ENCODE assay signal across 8 cellular contexts in the genomic region with DNA sequence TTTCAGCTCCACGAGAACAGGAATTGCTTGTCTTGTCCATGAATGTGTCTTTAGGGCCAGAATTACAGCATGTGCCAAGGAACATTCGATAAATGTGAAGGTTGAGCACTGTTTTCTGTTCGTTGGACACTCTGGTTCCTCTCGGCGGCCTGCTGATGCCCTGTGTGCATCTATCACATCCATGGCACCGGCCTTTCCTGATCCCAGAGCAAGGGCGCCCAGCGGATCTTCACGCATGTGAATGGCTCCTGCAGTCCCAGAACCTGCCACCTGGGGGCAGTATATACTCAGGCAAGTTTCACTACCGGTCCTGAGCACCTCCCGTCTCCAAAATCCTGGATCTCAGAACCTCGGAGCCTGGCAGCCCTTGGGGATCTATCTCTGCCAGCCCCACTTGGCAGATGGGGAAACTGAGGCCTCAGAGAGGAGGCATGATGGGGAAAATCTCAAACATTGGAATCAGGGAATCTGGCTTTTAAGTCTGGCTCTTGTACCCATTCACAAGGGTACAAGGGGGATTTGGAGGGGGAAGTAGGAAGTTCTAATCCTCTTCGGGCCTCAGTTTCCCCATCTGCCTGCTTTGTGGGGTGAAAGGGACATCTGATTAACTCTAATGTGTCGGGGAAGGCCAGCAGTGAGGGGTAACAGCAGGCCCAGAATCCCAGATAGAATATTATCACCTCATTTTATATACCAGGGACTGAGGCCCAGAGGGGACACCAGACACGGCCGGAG. TPM values are rescaled to one million over a fixed set of nuclear protein-coding genes. Genes with fewer than 3 reads are reported as not detected.
DNase-seq lines count a peak whose midpoint lies in the region; ATAC-seq and TF ChIP-seq lines count a peak whose summit lies in the region.

No MANE protein-coding gene starts in this region.

- H3K4me1 Mint-ChIP-seq in T-helper 17 cell = peaks cover 7% of the 10 kb centered on the region

- H3K4me3 Mint-ChIP-seq in T-helper 17 cell = no peak overlapping the region

- peaks cover 18% of the 10 kb centered on the region for H3K27me3 Mint-ChIP-seq in T-helper 17 cell

- no peaks in the 10 kb centered on the region for H3K9me3 ChIP-seq in T-helper 17 cell (ENCODE audit: control insufficient read depth, low read length, poor library complexity, severe bottlenecking)

- H3K27ac Mint-ChIP-seq in T-helper 17 cell = peak overlapping the region; percentile 84

- TF ChIP-seq CTCF in GM12872 (IDR thresholded peaks at IDR 0.05; ENCODE audit: insufficient read depth, low read depth, low read length) = peak; percentile 97

- H3K36me3 Mint-ChIP-seq in T-helper 17 cell (ENCODE audit: low read depth) = no peaks in the 10 kb centered on the region

- ATAC-seq in T-helper 17 cell (peak; percentile 52), left ventricle myocardium superior (peak; percentile 30), sciatic nerve (peak; percentile 58), HG02623 (IDR thresholded peaks at IDR 0.05; ENCODE audit: unreplicated experiment) (no peak), HG03439 (IDR thresholded peaks at IDR 0.05; ENCODE audit: unreplicated experiment) (no peak)

- intact Hi-C loops in left ventricle myocardium superior (cut with micrococcal nuclease) = loop anchor here (5.0 kb wide), 2 partner anchors 276 to 391 kb away; no protein-coding TSS in a partner anchor
- intact Hi-C loops in sciatic nerve (cut with DNase I) = loop anchor here (2.0 to 5.0 kb wide), 2 partner anchors 274 to 391 kb away; no protein-coding TSS in a partner anchor

- DNase-seq in NCI-H1694 treated with DMSO at 0.1 percent for 48 hours (lab: John Stamatoyannopoulos, UW) (peak; percentile 76), T-helper 17 cell (peak; percentile 74 to 87 (median 81)), amniotic stem cell (lab: John Stamatoyannopoulos, UW) (peak; percentile 61), left ventricle myocardium superior (peak; percentile 95), sciatic nerve (ENCODE audit: low spot score) (peak; percentile 99)

RNA-seq across cellular contexts. Expression of gene CEBPB, which starts 4.3 kb away (rescaled TPM):
- total RNA-seq in T-helper 17 cell (10 to 100 TPM; 18.1 to 32.8 TPM), left ventricle myocardium superior (59.4 TPM), sciatic nerve (113 TPM)

RNA-seq across cellular contexts. Expression of gene PEDS1, which starts 32.8 kb away (rescaled TPM):
- total RNA-seq in T-helper 17 cell = 10 to 100 TPM; 14.3 to 22.6 TPM
- total RNA-seq in left ventricle myocardium superior = 31.1 TPM
- total RNA-seq in sciatic nerve = 39.5 TPM

Comparison
In these comparisons a context has a peak if more than half of its experiments do, and no peak if none do; other contexts are left out.
1. ATAC-seq: peak in T-helper 17 cell (single experiment), left ventricle myocardium superior (single experiment) and sciatic nerve (single experiment); none in HG02623 (single experiment) and HG03439 (single experiment).
2. Peak in every context shown above with its lines, with median percentiles within 50 percentile points of each other: DNase-seq.